34 cellular contexts compared by ENCODE assay signal in genomic region chr10:57986422-57986821, GRCh38.
DNase-seq lines count a peak whose midpoint lies in the region; ATAC-seq, FAIRE-seq and TF ChIP-seq lines count a peak whose summit lies in the region.
"Had no signal": no experiment of that assay in that cellular context is flagged by ENCODE, and none has a peak within 500 bp of the region (broad histone marks: within the 10 kb centered on the region; RNA-seq: fewer than 3 reads in every experiment).

No MANE protein-coding gene starts in this region.

- DNase-seq in HepG2 (ENCODE audit: low spot score) (peak; percentile 2), right lobe of liver (no peak), Calu3 (no peak), upper lobe of left lung (no peak)
- DNase-seq: 8988T; ACHN; AML-193; BE2C; C1 segment of cervical spinal cord; Caco-2; CD4-positive, alpha-beta memory T cell; CD4-positive, alpha-beta T cell; CD4-positive, CD25-positive, alpha-beta regulatory T cell; CD8-positive, alpha-beta memory T cell; CD8-positive, alpha-beta T cell; COR-L47; DMS 273 treated with DMSO at 0.1 percent for 48 hours; DMS153; DMS53; DMS79; DMS79 treated with DMSO at 0.1 percent for 48 hours; DND-41; EL had no signal

- BruUV-seq in HepG2 (replicated peaks; lab: Mats Ljungman, UMichigan) (no TSS peak), Calu3 (replicated peaks; lab: Mats Ljungman, UMichigan) (no TSS peak)

- no peaks in the 10 kb centered on the region for H3K79me2 ChIP-seq in HepG2 (ENCODE audit: insufficient read depth, low read length)

- H4K20me1 ChIP-seq in HepG2 (ENCODE audit: insufficient read depth, low read length): no peaks in the 10 kb centered on the region
- H4K20me1 ChIP-seq: BLaER1; BLaER1 treated with 17β-estradiol and CSF1 and Interleukin-3, amounts not matched to agents 10 nM and 100 nM had no signal

- 91% methylated on average over 1 of the region's 1 CpG for WGBS in HepG2 (ENCODE audit: low lambda C conversion rate)
- 100% methylated on average over 1 of the region's 1 CpG for WGBS in right lobe of liver (ENCODE audit: insufficient coverage, low coverage, low lambda C conversion rate, missing lambda C conversion rate)
- 89 to 100% methylated on average over 1 of the region's 1 CpG for WGBS in upper lobe of left lung, 2 donors

- in situ Hi-C loops in HepG2 (cut with HindIII; ENCODE audit: extremely low pct_ligation_motif_present, low pct_unique_long_range_greater_than_20kb): no loop called here

- H3K4me3 Mint-ChIP-seq in Calu3 (ENCODE audit: low read depth, unreplicated experiment): no peak overlapping the region
- H3K4me3 Mint-ChIP-seq: B cell; CD14-positive monocyte; CD4-positive, alpha-beta memory T cell; CD4-positive, alpha-beta T cell; CD4-positive, CD25-positive, alpha-beta regulatory T cell; CD8-positive, alpha-beta memory T cell; CD8-positive, alpha-beta T cell had no signal

- FAIRE-seq in HepG2 (lab: Jason Lieb, UNC): peak; percentile 30
- FAIRE-seq: A204.1, A549, D721Med had no signal

- H3K36me3 Mint-ChIP-seq in Calu3 (ENCODE audit: insufficient read depth, unreplicated experiment): peaks cover 13% of the 10 kb centered on the region
- H3K36me3 Mint-ChIP-seq: CD14-positive monocyte; CD4-positive, alpha-beta memory T cell; CD4-positive, CD25-positive, alpha-beta regulatory T cell; CD8-positive, alpha-beta memory T cell; CD8-positive, alpha-beta T cell had no signal

- POLR2A ChIA-PET in HepG2 (lab: Yijun Ruan, JAX): no interaction called here

- TF ChIP-seq EP300 in HepG2 (IDR thresholded peaks at IDR 0.05; ENCODE audit: low read depth in 2 of 2, low read length in 2 of 2): no peak
- TF ChIP-seq EP300 in HepG2 (CRISPR knock-in tag; IDR thresholded peaks at IDR 0.05; ENCODE audit: borderline replicate concordance): no peak
- TF ChIP-seq EP300 in upper lobe of left lung (IDR thresholded peaks at IDR 0.05): no peak

- no peak for TF ChIP-seq CTCF in HepG2 (CRISPR knock-in tag; IDR thresholded peaks at IDR 0.05)
- TF ChIP-seq CTCF in right lobe of liver (IDR thresholded peaks at IDR 0.05): no peak
- TF ChIP-seq CTCF in Calu3 (IDR thresholded peaks at IDR 0.05; ENCODE audit: unreplicated experiment): no peak
- no peak for TF ChIP-seq CTCF in VCaP (conservative IDR thresholded peaks at IDR 0.05)
- TF ChIP-seq CTCF in upper lobe of left lung (IDR thresholded peaks at IDR 0.05): no peak

- H3K4me3 ChIP-seq in HepG2 (replicated peaks in 1 of 3; ENCODE audit: insufficient read depth in 1 of 3, low read depth in 2 of 3, low read length in 3 of 3): no peak overlapping the region
- no peak overlapping the region for H3K4me3 ChIP-seq in right lobe of liver
- H3K4me3 ChIP-seq in upper lobe of left lung: no peak overlapping the region
- H3K4me3 ChIP-seq: A549; BLaER1; BLaER1 treated with 17β-estradiol and CSF1 and Interleukin-3, amounts not matched to agents 10 nM and 100 nM had no signal

- H3K27ac ChIP-seq in HepG2 (ENCODE audit: extremely low read length, insufficient read depth, low read length) (no peak overlapping the region), right lobe of liver (no peak overlapping the region), VCaP (peak overlapping the region; percentile 31; the same call in 1 of the 2 replicates), upper lobe of left lung (no peak overlapping the region)
- H3K27ac ChIP-seq: 22Rv1; A549; BLaER1; BLaER1 treated with 17β-estradiol and CSF1 and Interleukin-3, amounts not matched to agents 10 nM and 100 nM; C4-2B had no signal

- H3K36me3 ChIP-seq in HepG2 (replicated peaks in 1 of 2; ENCODE audit: control insufficient read depth in 1 of 2, insufficient read depth in 2 of 2, low read length in 2 of 2) (no peaks in the 10 kb centered on the region), right lobe of liver (no peaks in the 10 kb centered on the region), upper lobe of left lung (no peaks in the 10 kb centered on the region)
- H3K36me3 ChIP-seq: BE2C; BLaER1; BLaER1 treated with 17β-estradiol and CSF1 and Interleukin-3, amounts not matched to agents 10 nM and 100 nM had no signal

- peaks cover 74% of the 10 kb centered on the region for H3K4me1 Mint-ChIP-seq in Calu3 (ENCODE audit: low read depth, unreplicated experiment)
- H3K4me1 Mint-ChIP-seq: B cell; CD14-positive monocyte; CD4-positive, alpha-beta memory T cell; CD4-positive, CD25-positive, alpha-beta regulatory T cell; CD8-positive, alpha-beta memory T cell had no signal

- no peak overlapping the region for H2AFZ ChIP-seq in HepG2 (ENCODE audit: low read length)

- H3K27ac Mint-ChIP-seq in Calu3 (ENCODE audit: unreplicated experiment): peak overlapping the region; percentile 25
- H3K27ac Mint-ChIP-seq: B cell; CD14-positive monocyte; CD4-positive, alpha-beta memory T cell; CD4-positive, alpha-beta T cell; CD4-positive, CD25-positive, alpha-beta regulatory T cell; CD8-positive, alpha-beta memory T cell; CD8-positive, alpha-beta T cell had no signal

- H3K9me3 ChIP-seq in HepG2 (ENCODE audit: low read length) (no peaks in the 10 kb centered on the region), right lobe of liver (no peaks in the 10 kb centered on the region), upper lobe of left lung (no peaks in the 10 kb centered on the region)
- H3K9me3 ChIP-seq: A549; BE2C; BLaER1; BLaER1 treated with 17β-estradiol and CSF1 and Interleukin-3, amounts not matched to agents 10 nM and 100 nM; Caco-2 had no signal

- TF ChIP-seq RAD21 in HepG2 (CRISPR knock-in tag; IDR thresholded peaks at IDR 0.05): no peak

- H3K9ac ChIP-seq in HepG2 (ENCODE audit: insufficient read depth, low read depth, low read length): no peak overlapping the region
- H3K9ac ChIP-seq: BLaER1; BLaER1 treated with 17β-estradiol and CSF1 and Interleukin-3, amounts not matched to agents 10 nM and 100 nM had no signal

- CTCF ChIA-PET in HepG2 (lab: Yijun Ruan, JAX; ENCODE audit: low intra/inter-chr PET ratio, low total read pairs): no interaction called here
- CTCF ChIA-PET in Calu3 (lab: Charles Lee): interaction anchor here (0.7 kb wide), 1 partner anchor 30 kb away, joined by 4 read pairs; no protein-coding TSS in a partner anchor

- H3K4me2 ChIP-seq in HepG2 (ENCODE audit: low read depth, low read length): no peak overlapping the region
- H3K4me2 ChIP-seq: A549; BLaER1; BLaER1 treated with 17β-estradiol and CSF1 and Interleukin-3, amounts not matched to agents 10 nM and 100 nM had no signal

- H3K9me3 Mint-ChIP-seq in Calu3 (ENCODE audit: low read depth, unreplicated experiment): peaks cover 3% of the 10 kb centered on the region
- H3K9me3 Mint-ChIP-seq: CD4-positive, alpha-beta T cell; CD8-positive, alpha-beta memory T cell; CD8-positive, alpha-beta T cell had no signal

- ATAC-seq in HepG2: peak; percentile 86
- no peak for ATAC-seq in right lobe of liver
- ATAC-seq in upper lobe of left lung (ENCODE audit: low FRiP score in 2 of 2): no peak
- ATAC-seq in GM19351 (IDR thresholded peaks at IDR 0.05; ENCODE audit: unreplicated experiment): no peak
- ATAC-seq: A549; CD8-positive, alpha-beta T cell had no signal

- no peaks in the 10 kb centered on the region for H3K27me3 Mint-ChIP-seq in Calu3 (ENCODE audit: unreplicated experiment)
- H3K27me3 Mint-ChIP-seq: B cell; CD4-positive, alpha-beta memory T cell; CD4-positive, alpha-beta T cell; CD4-positive, CD25-positive, alpha-beta regulatory T cell; CD8-positive, alpha-beta memory T cell had no signal

- intact Hi-C loops in HepG2 (cut with micrococcal nuclease; ENCODE audit: unreplicated experiment) (no loop called here), right lobe of liver (cut with DNase I) (no loop called here), Calu3 (cut with micrococcal nuclease; ENCODE audit: unreplicated experiment) (no loop called here)

- H3K27me3 ChIP-seq in HepG2 (ENCODE audit: control insufficient read depth in 1 of 2, insufficient read depth in 2 of 2, low read length in 2 of 2): no peaks in the 10 kb centered on the region; a peak in 1 of 5 replicates
- H3K27me3 ChIP-seq in right lobe of liver: no peaks in the 10 kb centered on the region
- H3K27me3 ChIP-seq in upper lobe of left lung: no peaks in the 10 kb centered on the region
- H3K27me3 ChIP-seq: BE2C; BLaER1; BLaER1 treated with 17β-estradiol and CSF1 and Interleukin-3, amounts not matched to agents 10 nM and 100 nM had no signal

- TF ChIP-seq POLR2A in HepG2 (IDR thresholded peaks at IDR 0.05; ENCODE audit: insufficient read depth in 1 of 2, low read depth in 2 of 2, low read length in 2 of 2) (no peak), right lobe of liver (IDR thresholded peaks at IDR 0.05) (no peak), upper lobe of left lung (IDR thresholded peaks at IDR 0.05) (no peak)

- H3K4me1 ChIP-seq in HepG2 (ENCODE audit: insufficient read depth, low read length) (peaks cover 13% of the 10 kb centered on the region), right lobe of liver (no peaks in the 10 kb centered on the region), upper lobe of left lung (no peaks in the 10 kb centered on the region)
- H3K4me1 ChIP-seq: BE2C; BLaER1; BLaER1 treated with 17β-estradiol and CSF1 and Interleukin-3, amounts not matched to agents 10 nM and 100 nM had no signal

TF ChIP-seq in HepG2, 621 proteins besides CTCF, POLR2A, EP300 and RAD21:
- TF ChIP-seq HNF1B (CRISPR knock-in tag; IDR thresholded peaks at IDR 0.05) (no peak), HNF4A (CRISPR knock-in tag; IDR thresholded peaks at IDR 0.05) (peak; percentile 40; the same call in 1 of the 2 replicates), WIZ (CRISPR knock-in tag; IDR thresholded peaks at IDR 0.05) (no peak), MEIS1 (CRISPR knock-in tag; IDR thresholded peaks at IDR 0.05; ENCODE audit: borderline replicate concordance) (no peak), PHF20 (CRISPR knock-in tag; IDR thresholded peaks at IDR 0.05) (no peak), TEAD3 (CRISPR knock-in tag; optimal IDR thresholded peaks at IDR 0.05; ENCODE audit: borderline replicate concordance) (peak; percentile 55)
